Comparison of ENCODE assay signal across 18 cellular contexts in genomic region chr13:29948791-29949190, GRCh38.
"Had no signal": no experiment of that assay in that cellular context is flagged by ENCODE, and none has a peak within 500 bp of the region (broad histone marks: within the 10 kb centered on the region; RNA-seq: fewer than 3 reads in every experiment).

No MANE protein-coding gene starts in this region.

- H3K27me3 ChIP-seq: hepatocyte, right atrium auricular region had no signal

- H3K4me1 ChIP-seq: right atrium auricular region had no signal

- H3K27ac Mint-ChIP-seq: dendritic cell treated with granulocyte-macrophage colony-stimulating factor and Interleukin-4, amounts not matched to agents 40 ng/mL and 50 ng/mL, for 4 days; effector memory CD8-positive, alpha-beta T cell; nephron progenitor cell had no signal

- H3K36me3 ChIP-seq: esophagus squamous epithelium, right atrium auricular region, spleen had no signal

- H3K27ac ChIP-seq: epithelial cell of prostate, esophagus squamous epithelium, hepatocyte, right atrium auricular region, spleen had no signal

- H3K4me3 ChIP-seq: hepatocyte, right atrium auricular region, spleen had no signal

- H3K9me3 ChIP-seq: esophagus squamous epithelium, right atrium auricular region, spleen had no signal

- ATAC-seq: effector memory CD8-positive, alpha-beta T cell; left colon; naive thymus-derived CD4-positive, alpha-beta T cell had no signal

- H3K4me3 Mint-ChIP-seq: dendritic cell treated with granulocyte-macrophage colony-stimulating factor and Interleukin-4, amounts not matched to agents 40 ng/mL and 50 ng/mL, for 4 days; effector memory CD8-positive, alpha-beta T cell; naive thymus-derived CD4-positive, alpha-beta T cell; nephron progenitor cell had no signal

- H3K9me3 Mint-ChIP-seq: dendritic cell treated with granulocyte-macrophage colony-stimulating factor and Interleukin-4, amounts not matched to agents 40 ng/mL and 50 ng/mL, for 4 days; effector memory CD8-positive, alpha-beta T cell; nephron progenitor cell had no signal

- DNase-seq: cerebellar nuclear complex; effector memory CD8-positive, alpha-beta T cell; esophagus squamous epithelium; foreskin melanocyte; head of caudate nucleus; kidney; left colon; naive thymus-derived CD4-positive, alpha-beta T cell; nephron progenitor cell; spleen; stimulated activated CD4-positive, alpha-beta T cell treated with anti-CD3 and anti-CD28 coated beads, Interleukin-2, amount 100 ng/mL, for 24 hours; stimulated activated CD4-positive, alpha-beta T cell treated with anti-CD3 and anti-CD28 coated beads, Interleukin-4, amount 100 ng/mL, for 4 hours; stimulated activated naive CD4-positive, alpha-beta T cell; trophoblast cell had no signal
